ENCODE assay signal across 17 cellular contexts in the genomic region with DNA sequence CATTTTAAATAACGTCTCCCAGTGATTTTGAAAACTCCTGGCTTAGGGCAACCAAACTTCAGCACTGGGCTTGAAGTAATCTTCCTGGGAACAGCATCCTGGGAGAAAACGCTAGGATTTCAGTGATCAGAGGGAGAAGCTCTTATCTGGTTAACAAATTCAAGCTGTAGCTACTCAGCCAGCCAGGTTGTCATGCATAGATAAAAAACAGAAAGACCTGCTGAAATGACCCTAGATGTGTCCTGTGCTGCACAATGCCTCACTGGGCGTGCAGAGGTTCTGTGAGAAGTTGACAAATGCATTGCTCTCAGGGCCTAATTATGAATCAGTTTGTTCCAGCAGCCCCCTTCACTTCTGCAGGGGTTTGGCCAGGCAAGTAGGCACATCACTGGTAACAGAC.
DNase-seq lines count a peak whose midpoint lies in the region; ATAC-seq and TF ChIP-seq lines count a peak whose summit lies in the region.
"Had no signal": no experiment of that assay in that cellular context is flagged by ENCODE, and none has a peak within 500 bp of the region (broad histone marks: within the 10 kb centered on the region; RNA-seq: fewer than 3 reads in every experiment).

No MANE protein-coding gene starts in this region.

- 31% methylated on average over 3 of the region's 3 CpGs for WGBS in SK-N-SH (ENCODE audit: low lambda C conversion rate)
- no CpG with 5 or more reads among the region's 3 CpGs for WGBS in neuronal stem cell (ENCODE audit: extremely low coverage in 2 of 2, insufficient read length in 2 of 2, insufficient replicate concordance in 1 of 2), 2 donors

- H4K20me1 ChIP-seq in SK-N-SH (ENCODE audit: insufficient read depth): no peaks in the 10 kb centered on the region
- H4K20me1 ChIP-seq: BLaER1 treated with 17β-estradiol and CSF1 and Interleukin-3, amounts not matched to agents 10 nM and 100 nM had no signal

- CTCF ChIA-PET in SK-N-SH (lab: Yijun Ruan, JAX): interaction anchor here (0.7 kb wide), 1 partner anchor 866 kb away, joined by 3 read pairs; no protein-coding TSS in a partner anchor

- H3K27ac ChIP-seq in SK-N-SH (ENCODE audit: low read depth in 2 of 2, low read length in 1 of 2) (no peak overlapping the region), neuronal stem cell (replicated peaks; ENCODE audit: low read length) (no peak overlapping the region)
- H3K27ac ChIP-seq: 22Rv1; A549; BLaER1 treated with 17β-estradiol and CSF1 and Interleukin-3, amounts not matched to agents 10 nM and 100 nM; C4-2B had no signal

- H3K4ac ChIP-seq in neuronal stem cell (ENCODE audit: low read length): no peak overlapping the region

- H3F3A ChIP-seq in SK-N-SH (replicated peaks; ENCODE audit: insufficient read depth): no peaks in the 10 kb centered on the region

- H3K36me3 ChIP-seq in SK-N-SH (replicated peaks in 1 of 2; ENCODE audit: control insufficient read depth in 1 of 2, insufficient read depth in 2 of 2, low read length in 1 of 2): no peaks in the 10 kb centered on the region
- H3K36me3 ChIP-seq in neuronal stem cell (replicated peaks in 1 of 2; ENCODE audit: control insufficient read depth in 2 of 2, insufficient read depth in 2 of 2, low read length in 2 of 2): no peaks in the 10 kb centered on the region
- H3K36me3 ChIP-seq: BLaER1 treated with 17β-estradiol and CSF1 and Interleukin-3, amounts not matched to agents 10 nM and 100 nM had no signal

- H2BK120ac ChIP-seq in neuronal stem cell (ENCODE audit: low read depth, low read length): no peak overlapping the region

- H4K91ac ChIP-seq in neuronal stem cell (ENCODE audit: low read depth, low read length, poor library complexity): no peak overlapping the region

- no peak overlapping the region for H3K23ac ChIP-seq in neuronal stem cell (ENCODE audit: low read depth, low read length, poor library complexity)

- no peaks in the 10 kb centered on the region for H3K79me1 ChIP-seq in neuronal stem cell (ENCODE audit: low read depth, low read length)

- TF ChIP-seq EP300 in SK-N-SH (IDR thresholded peaks at IDR 0.05; ENCODE audit: borderline replicate concordance in 1 of 2, low read depth in 1 of 2, low read length in 1 of 2): no peak; a peak in 1 of 4 replicates

- POLR2A ChIA-PET in SK-N-SH (lab: Yijun Ruan, JAX): no interaction called here

- H3K9ac ChIP-seq in SK-N-SH: no peak overlapping the region
- H3K9ac ChIP-seq in neuronal stem cell (ENCODE audit: low read depth, low read length, poor library complexity): no peak overlapping the region
- H3K9ac ChIP-seq: BLaER1 treated with 17β-estradiol and CSF1 and Interleukin-3, amounts not matched to agents 10 nM and 100 nM had no signal

- H2BK5ac ChIP-seq in neuronal stem cell (ENCODE audit: low read length): no peak overlapping the region

- H3K9me3 ChIP-seq in SK-N-SH (no peaks in the 10 kb centered on the region), neuronal stem cell (replicated peaks in 1 of 2; ENCODE audit: control insufficient read depth in 2 of 2, insufficient read depth in 1 of 2, low read depth in 1 of 2, low read length in 2 of 2) (no peaks in the 10 kb centered on the region)
- H3K9me3 ChIP-seq: Caco-2 had no signal

- H4K8ac ChIP-seq in neuronal stem cell (ENCODE audit: low read depth, low read length): no peak overlapping the region

- H2AK5ac ChIP-seq in neuronal stem cell (ENCODE audit: low read depth, low read length): no peak overlapping the region

- H3K18ac ChIP-seq in neuronal stem cell (ENCODE audit: low read length): peak overlapping the region; percentile 30

- no peaks in the 10 kb centered on the region for H3K9me2 ChIP-seq in SK-N-SH

- H3K4me1 ChIP-seq in SK-N-SH (ENCODE audit: control insufficient read depth in 1 of 2, insufficient read depth in 2 of 2, low read depth in 1 of 2, low read length in 1 of 2) (peaks cover 0 to 4% of the 10 kb centered on the region in 2 experiments; a peak in 1 of 4 replicates), neuronal stem cell (ENCODE audit: control insufficient read depth in 2 of 2, insufficient read depth in 1 of 2, low read depth in 1 of 2, low read length in 2 of 2) (no peaks in the 10 kb centered on the region)
- H3K4me1 ChIP-seq: A549; BLaER1 treated with 17β-estradiol and CSF1 and Interleukin-3, amounts not matched to agents 10 nM and 100 nM; Caco-2 had no signal

- H3K4me3 ChIP-seq in SK-N-SH (ENCODE audit: low read depth in 2 of 2, low read length in 1 of 2) (no peak overlapping the region), neuronal stem cell (ENCODE audit: low read length in 2 of 2) (no peak overlapping the region)
- H3K4me3 ChIP-seq: A549; BLaER1 treated with 17β-estradiol and CSF1 and Interleukin-3, amounts not matched to agents 10 nM and 100 nM had no signal

- H3K14ac ChIP-seq in neuronal stem cell (ENCODE audit: low read length): no peak overlapping the region

- no peak overlapping the region for H2AFZ ChIP-seq in SK-N-SH (ENCODE audit: low read depth)
- no peak overlapping the region for H2AFZ ChIP-seq in neuronal stem cell (ENCODE audit: low read length)

- ATAC-seq in SK-N-SH treated with all-trans-retinoic acid at 6 μM for 48 hours (no peak), GM18520 (IDR thresholded peaks at IDR 0.05; ENCODE audit: unreplicated experiment) (no peak)
- ATAC-seq: A549; CD8-positive, alpha-beta T cell had no signal

- no peak overlapping the region for H3K4me2 ChIP-seq in SK-N-SH
- H3K4me2 ChIP-seq in neuronal stem cell (ENCODE audit: insufficient read depth, low read length, poor library complexity, severe bottlenecking): no peak overlapping the region
- H3K4me2 ChIP-seq: A549; BLaER1 treated with 17β-estradiol and CSF1 and Interleukin-3, amounts not matched to agents 10 nM and 100 nM had no signal

- H2BK15ac ChIP-seq in neuronal stem cell (ENCODE audit: low read length): no peak overlapping the region

- no peak overlapping the region for H2BK12ac ChIP-seq in neuronal stem cell (ENCODE audit: low read length)

- H3K27me3 ChIP-seq in SK-N-SH (ENCODE audit: insufficient read depth) (no peaks in the 10 kb centered on the region; the same call in none of the 2 replicates), neuronal stem cell (ENCODE audit: control insufficient read depth in 3 of 3, insufficient read depth in 3 of 3, low read depth in 1 of 3, low read length in 3 of 3) (no peaks in the 10 kb centered on the region)
- H3K27me3 ChIP-seq: BLaER1 treated with 17β-estradiol and CSF1 and Interleukin-3, amounts not matched to agents 10 nM and 100 nM had no signal

- TF ChIP-seq RAD21 in SK-N-SH (IDR thresholded peaks at IDR 0.05; ENCODE audit: low read length): no peak

- no peaks in the 10 kb centered on the region for H3K79me2 ChIP-seq in SK-N-SH (ENCODE audit: insufficient read depth)

- no peak for TF ChIP-seq CTCF in SK-N-SH (IDR thresholded peaks at IDR 0.05)

- DNase-seq in SK-N-SH (peak; percentile 32), SK-N-DZ (ENCODE audit: low spot score) (peak; percentile 56), neuronal stem cell (ENCODE audit: low spot score) (no peak), amygdala (lab: John Stamatoyannopoulos, UW) (no peak)
- DNase-seq: AML-193; Caco-2; Calu3; CD4-positive, alpha-beta T cell; CD8-positive, alpha-beta T cell; DMS79 treated with DMSO at 0.1 percent for 48 hours; GF-D8 had no signal

TF ChIP-seq in SK-N-SH, 30 proteins besides CTCF, POLR2A, EP300 and RAD21 (continues in another document):
- TF ChIP-seq GATA2 (CRISPR knock-in tag; IDR thresholded peaks at IDR 0.05) (peak; percentile 49; the same call in 1 of the 2 replicates), FOSL2 (IDR thresholded peaks at IDR 0.05; ENCODE audit: borderline replicate concordance, low read depth) (no peak), RCOR1 (IDR thresholded peaks at IDR 0.05; ENCODE audit: low read length) (peak; percentile 15; the same call in 1 of the 2 replicates), POLR2AphosphoS5 (IDR thresholded peaks at IDR 0.05; ENCODE audit: low read depth, low read length) (no peak)

TF ChIP-seq in SK-N-SH treated with all-trans-retinoic acid at 6 μM for 48 hours, 23 proteins besides CTCF, POLR2A, EP300 and RAD21 (continues in another document):
- TF ChIP-seq, protein P1, sequence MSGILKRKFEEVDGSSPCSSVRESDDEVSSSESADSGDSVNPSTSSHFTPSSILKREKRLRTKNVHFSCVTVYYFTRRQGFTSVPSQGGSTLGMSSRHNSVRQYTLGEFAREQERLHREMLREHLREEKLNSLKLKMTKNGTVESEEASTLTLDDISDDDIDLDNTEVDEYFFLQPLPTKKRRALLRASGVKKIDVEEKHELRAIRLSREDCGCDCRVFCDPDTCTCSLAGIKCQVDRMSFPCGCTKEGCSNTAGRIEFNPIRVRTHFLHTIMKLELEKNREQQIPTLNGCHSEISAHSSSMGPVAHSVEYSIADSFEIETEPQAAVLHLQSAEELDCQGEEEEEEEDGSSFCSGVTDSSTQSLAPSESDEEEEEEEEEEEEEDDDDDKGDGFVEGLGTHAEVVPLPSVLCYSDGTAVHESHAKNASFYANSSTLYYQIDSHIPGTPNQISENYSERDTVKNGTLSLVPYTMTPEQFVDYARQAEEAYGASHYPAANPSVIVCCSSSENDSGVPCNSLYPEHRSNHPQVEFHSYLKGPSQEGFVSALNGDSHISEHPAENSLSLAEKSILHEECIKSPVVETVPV (CRISPR knock-in tag; IDR thresholded peaks at IDR 0.05): no peak
- TF ChIP-seq ZFP3 (CRISPR knock-in tag; IDR thresholded peaks at IDR 0.05) (no peak), CSDC2 (CRISPR knock-in tag; IDR thresholded peaks at IDR 0.05) (no peak), ZC3H10 (CRISPR knock-in tag; IDR thresholded peaks at IDR 0.05) (no peak), TOX (CRISPR knock-in tag; IDR thresholded peaks at IDR 0.05; ENCODE audit: borderline replicate concordance) (no peak), ZFP30 (CRISPR knock-in tag; IDR thresholded peaks at IDR 0.05) (no peak)
- TF ChIP-seq, protein P2, sequence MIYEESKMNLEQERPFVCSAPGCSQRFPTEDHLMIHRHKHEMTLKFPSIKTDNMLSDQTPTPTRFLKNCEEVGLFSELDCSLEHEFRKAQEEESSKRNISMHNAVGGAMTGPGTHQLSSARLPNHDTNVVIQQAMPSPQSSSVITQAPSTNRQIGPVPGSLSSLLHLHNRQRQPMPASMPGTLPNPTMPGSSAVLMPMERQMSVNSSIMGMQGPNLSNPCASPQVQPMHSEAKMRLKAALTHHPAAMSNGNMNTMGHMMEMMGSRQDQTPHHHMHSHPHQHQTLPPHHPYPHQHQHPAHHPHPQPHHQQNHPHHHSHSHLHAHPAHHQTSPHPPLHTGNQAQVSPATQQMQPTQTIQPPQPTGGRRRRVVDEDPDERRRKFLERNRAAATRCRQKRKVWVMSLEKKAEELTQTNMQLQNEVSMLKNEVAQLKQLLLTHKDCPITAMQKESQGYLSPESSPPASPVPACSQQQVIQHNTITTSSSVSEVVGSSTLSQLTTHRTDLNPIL (CRISPR knock-in tag; IDR thresholded peaks at IDR 0.05; ENCODE audit: low read depth): no peak

Comparison
In these comparisons a context has a peak if more than half of its experiments do, and no peak if none do; other contexts are left out.
1. DNase-seq: peak in SK-N-SH (single experiment) and SK-N-DZ (single experiment); none in neuronal stem cell (single experiment) and amygdala (0 of 56).